Comparison of ENCODE assay signal across 1 cellular context in genomic region chr17:67717624-67718324, GRCh38.
A peak's percentile ranks its signal among the peaks of the same experiment; 100 is the strongest.
TF ChIP-seq lines count a peak whose summit lies in the region.

TSS of gene NOL11 (plus strand) at chr17:67717936. CDS start at chr17:67717948, 12 bp downstream.

TF ChIP-seq in HepG2, 621 proteins besides CTCF, POLR2A, EP300 and RAD21 (continued from another document and continues in another):
- TF ChIP-seq THRA (CRISPR knock-in tag; IDR thresholded peaks at IDR 0.05; ENCODE audit: borderline replicate concordance) (peak; percentile 78; the same call in 1 of the 2 replicates), ETV6 (CRISPR knock-in tag; conservative IDR thresholded peaks at IDR 0.05) (peak; percentile 81), E2F5 (CRISPR knock-in tag; conservative IDR thresholded peaks at IDR 0.05) (peak; percentile 66), MAFG (CRISPR knock-in tag; IDR thresholded peaks at IDR 0.05) (no peak), ZNF335 (CRISPR knock-in tag; IDR thresholded peaks at IDR 0.05) (peak; percentile 92), ZNF644 (CRISPR knock-in tag; IDR thresholded peaks at IDR 0.05; ENCODE audit: low read depth) (peak; percentile 82; the same call in 1 of the 2 replicates), BRF2 (CRISPR knock-in tag; IDR thresholded peaks at IDR 0.05) (peak; percentile 96; the same call in 1 of the 2 replicates), ZNF142 (CRISPR knock-in tag; IDR thresholded peaks at IDR 0.05) (peak; percentile 87), ZSCAN20 (CRISPR knock-in tag; IDR thresholded peaks at IDR 0.05; ENCODE audit: borderline replicate concordance) (no peak), ZNF337 (CRISPR knock-in tag; IDR thresholded peaks at IDR 0.05; ENCODE audit: borderline replicate concordance, low read depth) (no peak), KLF6 (CRISPR knock-in tag; IDR thresholded peaks at IDR 0.05) (peak; percentile 88), ZHX2 (IDR thresholded peaks at IDR 0.05; ENCODE audit: low read depth) (peak; percentile 89), ZHX2 (CRISPR knock-in tag; IDR thresholded peaks at IDR 0.05; ENCODE audit: borderline replicate concordance) (peak; percentile 92; the same call in 1 of the 2 replicates), ZBTB10 (CRISPR knock-in tag; IDR thresholded peaks at IDR 0.05; ENCODE audit: borderline replicate concordance) (peak; percentile 38; the same call in 1 of the 2 replicates), ZNF124 (CRISPR knock-in tag; IDR thresholded peaks at IDR 0.05) (peak; percentile 26; the same call in 1 of the 2 replicates), ZNF530 (CRISPR knock-in tag; IDR thresholded peaks at IDR 0.05; ENCODE audit: low read depth) (no peak), MYNN (CRISPR knock-in tag; IDR thresholded peaks at IDR 0.05; ENCODE audit: low read depth) (0 out of 2 replicates have a peak, but pooled peaks have one; percentile 41), NR3C1 (CRISPR knock-in tag; IDR thresholded peaks at IDR 0.05) (no peak), ZBTB20 (CRISPR knock-in tag; IDR thresholded peaks at IDR 0.05; ENCODE audit: borderline replicate concordance, low read depth) (peak; percentile 89), TCF12 (IDR thresholded peaks at IDR 0.05) (no peak), TCF12 (CRISPR knock-in tag; IDR thresholded peaks at IDR 0.05) (no peak), NCOR1 (IDR thresholded peaks at IDR 0.05; ENCODE audit: borderline replicate concordance, low read length) (no peak; the same call in 1 of the 2 replicates), MAFF (IDR thresholded peaks at IDR 0.05; ENCODE audit: low read depth, low read length) (no peak; the same call in 1 of the 2 replicates), ZNF567 (CRISPR knock-in tag; IDR thresholded peaks at IDR 0.05; ENCODE audit: borderline replicate concordance) (peak; percentile 59; the same call in 1 of the 2 replicates), ZNF891 (CRISPR knock-in tag; IDR thresholded peaks at IDR 0.05) (peak; percentile 93), NRL (CRISPR knock-in tag; IDR thresholded peaks at IDR 0.05; ENCODE audit: borderline replicate concordance) (peak; percentile 93; the same call in 1 of the 2 replicates), TAF1 (CRISPR knock-in tag; IDR thresholded peaks at IDR 0.05) (peak; percentile 99), ZNF451 (CRISPR knock-in tag; IDR thresholded peaks at IDR 0.05) (peak; percentile 92), ZNF710 (CRISPR knock-in tag; IDR thresholded peaks at IDR 0.05; ENCODE audit: borderline replicate concordance) (peak; percentile 77; the same call in 1 of the 2 replicates), SIN3B (IDR thresholded peaks at IDR 0.05; ENCODE audit: low read length) (peak; percentile 91; the same call in 1 of the 2 replicates), HNRNPLL (IDR thresholded peaks at IDR 0.05; ENCODE audit: low read depth, low read length, poor library complexity, severe bottlenecking) (peak; percentile 94)
- TF ChIP-seq, protein P1, sequence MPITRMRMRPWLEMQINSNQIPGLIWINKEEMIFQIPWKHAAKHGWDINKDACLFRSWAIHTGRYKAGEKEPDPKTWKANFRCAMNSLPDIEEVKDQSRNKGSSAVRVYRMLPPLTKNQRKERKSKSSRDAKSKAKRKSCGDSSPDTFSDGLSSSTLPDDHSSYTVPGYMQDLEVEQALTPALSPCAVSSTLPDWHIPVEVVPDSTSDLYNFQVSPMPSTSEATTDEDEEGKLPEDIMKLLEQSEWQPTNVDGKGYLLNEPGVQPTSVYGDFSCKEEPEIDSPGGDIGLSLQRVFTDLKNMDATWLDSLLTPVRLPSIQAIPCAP (CRISPR knock-in tag; IDR thresholded peaks at IDR 0.05; ENCODE audit: low read depth) = no peak; the same call in 1 of the 2 replicates
